14 cellular contexts compared by ENCODE assay signal in the genomic region with DNA sequence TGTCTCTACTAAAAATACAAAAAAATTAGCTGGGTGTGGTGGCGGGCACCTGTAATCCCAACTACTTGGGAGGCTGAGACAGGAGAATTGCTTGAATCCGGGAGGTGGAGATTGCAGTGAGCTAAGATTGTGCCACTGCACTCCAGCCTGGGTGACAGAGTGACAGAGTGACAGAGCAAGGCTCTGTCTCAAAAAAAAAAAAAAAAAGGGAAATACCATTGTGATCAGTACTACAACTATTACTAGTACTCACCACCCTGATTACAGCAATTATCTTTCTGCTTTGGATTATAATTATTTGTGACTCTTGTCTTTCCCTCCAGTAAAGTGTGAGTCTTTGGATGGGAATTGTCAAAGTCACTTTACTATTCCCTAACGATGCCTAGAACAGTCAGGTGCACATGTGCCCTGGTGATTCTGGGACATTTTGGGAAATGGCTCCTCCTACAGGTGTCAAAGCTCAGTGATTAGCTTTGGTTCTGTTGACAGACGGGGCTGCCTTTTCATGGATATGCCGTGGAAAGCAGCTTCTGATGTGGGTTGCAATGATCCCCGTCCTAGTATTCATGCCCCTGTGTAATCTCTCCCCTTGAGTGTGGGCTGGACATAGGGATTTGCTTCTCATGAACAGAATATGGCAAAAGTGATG. TPM values are rescaled to one million over a fixed set of nuclear protein-coding genes. Genes with fewer than 3 reads are reported as not detected.
DNase-seq lines count a peak whose midpoint lies in the region; TF ChIP-seq lines count a peak whose summit lies in the region.
"Had no signal": no experiment of that assay in that cellular context is flagged by ENCODE, and none has a peak within 500 bp of the region (broad histone marks: within the 10 kb centered on the region; RNA-seq: fewer than 3 reads in every experiment).

No MANE protein-coding gene starts in this region.

- no peaks in the 10 kb centered on the region for H4K20me1 ChIP-seq in mammary epithelial cell (ENCODE audit: insufficient read depth, low read length)

- TF ChIP-seq EP300 in Ishikawa (IDR thresholded peaks at IDR 0.05; ENCODE audit: borderline replicate concordance) = no peak

- CTCF ChIA-PET in activated CD4-positive, alpha-beta T cell treated with anti-CD3 and anti-CD28 coated beads, Interleukin-2, amount 10 ng/mL, durations not matched to agents 7 days and 5 days (lab: Charles Lee) = interaction anchor here (1.0 kb wide), 1 partner anchor 10 kb away, joined by 3 read pairs; no protein-coding TSS in a partner anchor
- CTCF ChIA-PET in mammary epithelial cell (lab: Charles Lee; ENCODE audit: low non-redundant PET) = interaction anchor here (0.6 to 0.8 kb wide), 4 partner anchors 117 to 714 kb away, joined by 3 to 4 read pairs (median 4); no protein-coding TSS in a partner anchor

- no peaks in the 10 kb centered on the region for H3K4me1 Mint-ChIP-seq in activated CD4-positive, alpha-beta T cell treated with anti-CD3 and anti-CD28 coated beads, Interleukin-2, amount 10 ng/mL, durations not matched to agents 7 days and 5 days

- WGBS in mammary epithelial cell (ENCODE audit: low coverage, missing lambda C conversion rate) = 88% methylated on average over 5 of the region's 6 CpGs

- no peaks in the 10 kb centered on the region for H3K9me3 Mint-ChIP-seq in activated CD4-positive, alpha-beta T cell treated with anti-CD3 and anti-CD28 coated beads, Interleukin-2, amount 10 ng/mL, durations not matched to agents 7 days and 5 days

- peak; percentile 68 for TF ChIP-seq RAD21 in Ishikawa (IDR thresholded peaks at IDR 0.05; ENCODE audit: low read depth)

- no peak overlapping the region for H2AFZ ChIP-seq in mammary epithelial cell (ENCODE audit: low read depth, low read length)

- no peaks in the 10 kb centered on the region for H3K79me2 ChIP-seq in mammary epithelial cell (ENCODE audit: insufficient read depth, low read length)

- no peaks in the 10 kb centered on the region for H3K36me3 Mint-ChIP-seq in activated CD4-positive, alpha-beta T cell treated with anti-CD3 and anti-CD28 coated beads, Interleukin-2, amount 10 ng/mL, durations not matched to agents 7 days and 5 days (ENCODE audit: low read depth)

- POLR2A ChIA-PET in activated CD4-positive, alpha-beta T cell treated with anti-CD3 and anti-CD28 coated beads, Interleukin-2, amount 10 ng/mL, durations not matched to agents 7 days and 5 days (lab: Charles Lee) = no interaction called here

- H3K4me1 ChIP-seq in mammary epithelial cell (ENCODE audit: insufficient read depth, low read length) = no peaks in the 10 kb centered on the region
- H3K4me1 ChIP-seq: vagina had no signal

- DNase-seq in activated CD4-positive, alpha-beta T cell treated with anti-CD3 and anti-CD28 coated beads, Interleukin-2, amount 10 ng/mL, durations not matched to agents 7 days and 5 days = peak; percentile 11
- no peak for DNase-seq in activated CD4-positive, alpha-beta T cell treated with anti-CD3 and anti-CD28 coated beads for 1 hour
- DNase-seq in mammary epithelial cell (no peak), retinal pigment epithelial cell (ENCODE audit: low read depth) (no peak), SIG-M5 treated with dmso at 0.1 percent for 504 hours (lab: John Stamatoyannopoulos, UW; ENCODE audit: unreplicated experiment) (no peak), NCI-H2081 (lab: John Stamatoyannopoulos, UW) (no peak), NCI-H345 treated with DMSO at 0.1 percent for 48 hours (lab: John Stamatoyannopoulos, UW; ENCODE audit: unreplicated experiment) (no peak)
- DNase-seq: adrenal gland; NK-92 treated with Interleukin-12 subunit alpha and Interleukin-12 subunit beta, amount 100 ng/mL, for 24 hours; occipital lobe; T1000 had no signal

- H3K9me3 ChIP-seq in mammary epithelial cell (replicated peaks; ENCODE audit: insufficient read depth, low read length) = no peaks in the 10 kb centered on the region
- H3K9me3 ChIP-seq: adrenal gland, vagina had no signal

- no peak overlapping the region for H3K4me2 ChIP-seq in mammary epithelial cell (ENCODE audit: insufficient read depth, low read depth, low read length)

- intact Hi-C loops in mammary epithelial cell (cut with micrococcal nuclease) = no loop called here

- no peak overlapping the region for H3K4me3 Mint-ChIP-seq in activated CD4-positive, alpha-beta T cell treated with anti-CD3 and anti-CD28 coated beads, Interleukin-2, amount 10 ng/mL, durations not matched to agents 7 days and 5 days

- H3K27ac ChIP-seq in mammary epithelial cell (ENCODE audit: insufficient read depth, low read depth, low read length) = no peak overlapping the region
- H3K27ac ChIP-seq: adrenal gland, vagina had no signal

- in situ Hi-C loops in mammary epithelial cell (cut with MboI; ENCODE audit: low sequenced_read_pairs in 2 of 2) = loop anchor here in 1 of 2 donors (25.0 kb wide), 1 partner anchor 188 kb away; no protein-coding TSS in a partner anchor

- H3K27me3 ChIP-seq in mammary epithelial cell (ENCODE audit: insufficient read depth, low read length) = no peaks in the 10 kb centered on the region
- H3K27me3 ChIP-seq: adrenal gland, vagina had no signal

- TF ChIP-seq CTCF in mammary epithelial cell (conservative IDR thresholded peaks at IDR 0.05 in 1 of 2, IDR thresholded peaks at IDR 0.05 in 1 of 2; ENCODE audit: extremely low read depth in 1 of 2, insufficient read depth in 1 of 2, low read depth in 1 of 2, low read length in 2 of 2) (peak; percentile 20 to 27), retinal pigment epithelial cell (conservative IDR thresholded peaks at IDR 0.05; ENCODE audit: low read depth, low read length) (peak; percentile 30)

- dilution Hi-C loops in mammary epithelial cell (cut with HindIII; ENCODE audit: low sequenced_read_pairs) = loop anchor here (5.0 kb wide), 1 partner anchor 43 kb away; no protein-coding TSS in a partner anchor

- no peaks in the 10 kb centered on the region for H3K36me3 ChIP-seq in mammary epithelial cell (ENCODE audit: insufficient read depth, low read length)
- H3K36me3 ChIP-seq: adrenal gland, vagina had no signal

- H3K27me3 Mint-ChIP-seq in activated CD4-positive, alpha-beta T cell treated with anti-CD3 and anti-CD28 coated beads, Interleukin-2, amount 10 ng/mL, durations not matched to agents 7 days and 5 days = peaks cover 4% of the 10 kb centered on the region

- no peak overlapping the region for H3K27ac Mint-ChIP-seq in activated CD4-positive, alpha-beta T cell treated with anti-CD3 and anti-CD28 coated beads, Interleukin-2, amount 10 ng/mL, durations not matched to agents 7 days and 5 days

- H3K9ac ChIP-seq in mammary epithelial cell (ENCODE audit: insufficient read depth, low read length) = no peak overlapping the region

- H3K4me3 ChIP-seq in mammary epithelial cell (replicated peaks in 1 of 3; ENCODE audit: insufficient read depth in 1 of 3, low read depth in 2 of 3, low read length in 3 of 3) (no peak overlapping the region), retinal pigment epithelial cell (ENCODE audit: low read length) (no peak overlapping the region)
- H3K4me3 ChIP-seq: adrenal gland, vagina had no signal

- no TSS peak for BruUV-seq in mammary epithelial cell (replicated peaks; lab: Mats Ljungman, UMichigan)

TF ChIP-seq in Ishikawa, 13 proteins besides CTCF, POLR2A, EP300 and RAD21:
- TF ChIP-seq, protein P1, sequence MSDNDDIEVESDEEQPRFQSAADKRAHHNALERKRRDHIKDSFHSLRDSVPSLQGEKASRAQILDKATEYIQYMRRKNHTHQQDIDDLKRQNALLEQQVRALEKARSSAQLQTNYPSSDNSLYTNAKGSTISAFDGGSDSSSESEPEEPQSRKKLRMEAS (IDR thresholded peaks at IDR 0.05) = no peak
- TF ChIP-seq EGR1 (IDR thresholded peaks at IDR 0.05) = no peak
- no peak for TF ChIP-seq TAF1 (IDR thresholded peaks at IDR 0.05; ENCODE audit: low read depth)
- TF ChIP-seq, protein P2, sequence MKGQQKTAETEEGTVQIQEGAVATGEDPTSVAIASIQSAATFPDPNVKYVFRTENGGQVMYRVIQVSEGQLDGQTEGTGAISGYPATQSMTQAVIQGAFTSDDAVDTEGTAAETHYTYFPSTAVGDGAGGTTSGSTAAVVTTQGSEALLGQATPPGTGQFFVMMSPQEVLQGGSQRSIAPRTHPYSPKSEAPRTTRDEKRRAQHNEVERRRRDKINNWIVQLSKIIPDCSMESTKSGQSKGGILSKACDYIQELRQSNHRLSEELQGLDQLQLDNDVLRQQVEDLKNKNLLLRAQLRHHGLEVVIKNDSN (IDR thresholded peaks at IDR 0.05) = no peak
- no peak for TF ChIP-seq NFIC (IDR thresholded peaks at IDR 0.05)
- no peak for TF ChIP-seq CEBPB (IDR thresholded peaks at IDR 0.05)
- no peak for TF ChIP-seq ZBTB7A (IDR thresholded peaks at IDR 0.05; ENCODE audit: low read depth)
- TF ChIP-seq, protein P3, sequence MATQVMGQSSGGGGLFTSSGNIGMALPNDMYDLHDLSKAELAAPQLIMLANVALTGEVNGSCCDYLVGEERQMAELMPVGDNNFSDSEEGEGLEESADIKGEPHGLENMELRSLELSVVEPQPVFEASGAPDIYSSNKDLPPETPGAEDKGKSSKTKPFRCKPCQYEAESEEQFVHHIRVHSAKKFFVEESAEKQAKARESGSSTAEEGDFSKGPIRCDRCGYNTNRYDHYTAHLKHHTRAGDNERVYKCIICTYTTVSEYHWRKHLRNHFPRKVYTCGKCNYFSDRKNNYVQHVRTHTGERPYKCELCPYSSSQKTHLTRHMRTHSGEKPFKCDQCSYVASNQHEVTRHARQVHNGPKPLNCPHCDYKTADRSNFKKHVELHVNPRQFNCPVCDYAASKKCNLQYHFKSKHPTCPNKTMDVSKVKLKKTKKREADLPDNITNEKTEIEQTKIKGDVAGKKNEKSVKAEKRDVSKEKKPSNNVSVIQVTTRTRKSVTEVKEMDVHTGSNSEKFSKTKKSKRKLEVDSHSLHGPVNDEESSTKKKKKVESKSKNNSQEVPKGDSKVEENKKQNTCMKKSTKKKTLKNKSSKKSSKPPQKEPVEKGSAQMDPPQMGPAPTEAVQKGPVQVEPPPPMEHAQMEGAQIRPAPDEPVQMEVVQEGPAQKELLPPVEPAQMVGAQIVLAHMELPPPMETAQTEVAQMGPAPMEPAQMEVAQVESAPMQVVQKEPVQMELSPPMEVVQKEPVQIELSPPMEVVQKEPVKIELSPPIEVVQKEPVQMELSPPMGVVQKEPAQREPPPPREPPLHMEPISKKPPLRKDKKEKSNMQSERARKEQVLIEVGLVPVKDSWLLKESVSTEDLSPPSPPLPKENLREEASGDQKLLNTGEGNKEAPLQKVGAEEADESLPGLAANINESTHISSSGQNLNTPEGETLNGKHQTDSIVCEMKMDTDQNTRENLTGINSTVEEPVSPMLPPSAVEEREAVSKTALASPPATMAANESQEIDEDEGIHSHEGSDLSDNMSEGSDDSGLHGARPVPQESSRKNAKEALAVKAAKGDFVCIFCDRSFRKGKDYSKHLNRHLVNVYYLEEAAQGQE (IDR thresholded peaks at IDR 0.05; ENCODE audit: low read depth) = no peak

RNA-seq across cellular contexts. Expression of a gene that starts 31.8 kb away (rescaled TPM):
- total RNA-seq in activated CD4-positive, alpha-beta T cell treated with anti-CD3 and anti-CD28 coated beads, Interleukin-2, amount 10 ng/mL, durations not matched to agents 7 days and 5 days = not detected
- under 1 TPM in 1 of 2 donors, not detected in 1; under 0.01 TPM for total RNA-seq in mammary epithelial cell
- 0.02 TPM for polyA plus RNA-seq in mammary epithelial cell
- not detected for polyA minus RNA-seq in mammary epithelial cell
- total RNA-seq: lung microvascular endothelial cell had no signal
